In the genomic region with DNA sequence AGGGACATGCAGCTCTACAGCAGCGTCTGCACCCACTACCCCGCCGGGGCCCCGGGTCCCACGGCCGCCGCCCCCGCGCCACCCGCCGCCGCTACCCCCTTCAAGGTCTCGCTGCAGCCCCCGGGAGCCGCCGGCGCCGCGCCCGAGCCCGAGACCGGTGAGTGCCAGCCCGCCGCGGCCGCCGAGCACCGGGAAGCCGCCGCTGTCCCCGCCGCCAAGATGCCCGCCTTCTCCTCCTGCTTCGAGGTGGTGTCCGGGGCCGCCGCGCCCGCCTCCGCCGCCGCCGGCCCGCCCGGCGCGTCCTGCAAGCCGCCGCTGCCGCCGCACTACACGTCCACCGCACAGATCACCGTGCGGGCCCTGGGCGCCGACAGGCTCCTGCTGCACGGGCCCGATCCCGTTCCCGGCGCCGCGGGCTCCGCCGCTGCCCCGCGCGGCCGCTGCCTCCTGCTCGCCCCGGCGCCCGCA, we compare ENCODE assay signal across 8 cellular contexts. TPM values are rescaled to one million over a fixed set of nuclear protein-coding genes. Genes with fewer than 3 reads are reported as not detected.
DNase-seq lines count a peak whose midpoint lies in the region; ATAC-seq and TF ChIP-seq lines count a peak whose summit lies in the region.

No MANE protein-coding gene starts in this region.

- H3K4me2 ChIP-seq in BLaER1, result peak overlapping the region; percentile 82

- TF ChIP-seq POLR2A in stomach (IDR thresholded peaks at IDR 0.05), result no peak

- peaks cover 44% of the 10 kb centered on the region for H3K4me1 Mint-ChIP-seq in activated naive CD8-positive, alpha-beta T cell treated with anti-CD3 and anti-CD28 coated beads, Interleukin-2, amount 50 U/mL, for 24 hours

- H3K9me3 ChIP-seq in BLaER1 (no peaks in the 10 kb centered on the region), stomach (no peaks in the 10 kb centered on the region)

- intact Hi-C loops in stomach (cut with DNase I; ENCODE audit: low total_unique reads), result no loop called here

- H3K27ac ChIP-seq in BLaER1 (peak overlapping the region; percentile 93), stomach (peak overlapping the region; percentile 94 to 100 (median 98))

- TF ChIP-seq CTCF in stomach (IDR thresholded peaks at IDR 0.05), result no peak

- H3K27me3 ChIP-seq in BLaER1 (peaks cover 24% of the 10 kb centered on the region; the same call in 1 of the 2 replicates), stomach (no peaks in the 10 kb centered on the region)

- TF ChIP-seq EP300 in stomach (IDR thresholded peaks at IDR 0.05), result no peak

- H3K4me3 Mint-ChIP-seq in activated naive CD8-positive, alpha-beta T cell treated with anti-CD3 and anti-CD28 coated beads, Interleukin-2, amount 50 U/mL, for 24 hours, result peak overlapping the region; percentile 92

- ATAC-seq in GM19324 (IDR thresholded peaks at IDR 0.05; ENCODE audit: low FRiP score, unreplicated experiment), result peak; percentile 11
- ATAC-seq in HG03432 (IDR thresholded peaks at IDR 0.05; ENCODE audit: unreplicated experiment), result peak; percentile 16
- ATAC-seq in activated naive CD8-positive, alpha-beta T cell treated with anti-CD3 and anti-CD28 coated beads, Interleukin-2, amount 50 U/mL, for 24 hours, result peak; percentile 7

- peak overlapping the region; percentile 95 for H3K4me3 ChIP-seq in BLaER1
- H3K4me3 ChIP-seq in stomach, result peak overlapping the region; percentile 74 to 95 (median 86)

- peak overlapping the region; percentile 93 for H3K9ac ChIP-seq in BLaER1

- peaks cover 27% of the 10 kb centered on the region for H3K36me3 Mint-ChIP-seq in activated naive CD8-positive, alpha-beta T cell treated with anti-CD3 and anti-CD28 coated beads, Interleukin-2, amount 50 U/mL, for 24 hours (ENCODE audit: low read depth)

- H3K27me3 Mint-ChIP-seq in activated naive CD8-positive, alpha-beta T cell treated with anti-CD3 and anti-CD28 coated beads, Interleukin-2, amount 50 U/mL, for 24 hours, result no peaks in the 10 kb centered on the region

- WGBS in stomach, 5 donors, result 0 to 2% (median 1%) methylated on average over 2 to 73 of the region's 74 CpGs

- DNase-seq in activated naive CD8-positive, alpha-beta T cell treated with anti-CD3 and anti-CD28 coated beads, Interleukin-2, amount 50 U/mL, for 24 hours, result no peak
- DNase-seq in iPS-NIHi11 (ENCODE audit: low spot score), result peak; percentile 53
- DNase-seq in stomach, result no peak
- no peak for DNase-seq in SKM-1 treated with dmso at 0.1 percent for 144 hours (lab: John Stamatoyannopoulos, UW; ENCODE audit: unreplicated experiment)
- no peak for DNase-seq in NCI-H2107 (lab: John Stamatoyannopoulos, UW)

- H3K27ac Mint-ChIP-seq in activated naive CD8-positive, alpha-beta T cell treated with anti-CD3 and anti-CD28 coated beads, Interleukin-2, amount 50 U/mL, for 24 hours, result no peak overlapping the region

- H3K36me3 ChIP-seq in BLaER1 (peaks cover 3% of the 10 kb centered on the region; the same call in 1 of the 2 replicates), stomach (peaks cover 0 to 14% (median 8%) of the 10 kb centered on the region in 4 donors)

- peaks cover 39% of the 10 kb centered on the region for H4K20me1 ChIP-seq in BLaER1

- H3K4me1 ChIP-seq in BLaER1 (peaks cover 40% of the 10 kb centered on the region), stomach (peaks cover 20 to 53% (median 33%) of the 10 kb centered on the region in 4 donors)

- H3K9me3 Mint-ChIP-seq in activated naive CD8-positive, alpha-beta T cell treated with anti-CD3 and anti-CD28 coated beads, Interleukin-2, amount 50 U/mL, for 24 hours, result no peaks in the 10 kb centered on the region

RNA-seq across cellular contexts. Expression of a gene that starts 0.6 kb away (rescaled TPM):
- total RNA-seq in stomach, result 10 to 100 TPM; 13.0 to 36.9 (median 15.2) TPM
- polyA plus RNA-seq in stomach, result 10 to 100 TPM in 1 of 3 donors, 1 to 10 TPM in 2; 5.0 to 27.6 (median 5.3) TPM
